Comparison of ENCODE assay signal across 14 cellular contexts in the genomic region with DNA sequence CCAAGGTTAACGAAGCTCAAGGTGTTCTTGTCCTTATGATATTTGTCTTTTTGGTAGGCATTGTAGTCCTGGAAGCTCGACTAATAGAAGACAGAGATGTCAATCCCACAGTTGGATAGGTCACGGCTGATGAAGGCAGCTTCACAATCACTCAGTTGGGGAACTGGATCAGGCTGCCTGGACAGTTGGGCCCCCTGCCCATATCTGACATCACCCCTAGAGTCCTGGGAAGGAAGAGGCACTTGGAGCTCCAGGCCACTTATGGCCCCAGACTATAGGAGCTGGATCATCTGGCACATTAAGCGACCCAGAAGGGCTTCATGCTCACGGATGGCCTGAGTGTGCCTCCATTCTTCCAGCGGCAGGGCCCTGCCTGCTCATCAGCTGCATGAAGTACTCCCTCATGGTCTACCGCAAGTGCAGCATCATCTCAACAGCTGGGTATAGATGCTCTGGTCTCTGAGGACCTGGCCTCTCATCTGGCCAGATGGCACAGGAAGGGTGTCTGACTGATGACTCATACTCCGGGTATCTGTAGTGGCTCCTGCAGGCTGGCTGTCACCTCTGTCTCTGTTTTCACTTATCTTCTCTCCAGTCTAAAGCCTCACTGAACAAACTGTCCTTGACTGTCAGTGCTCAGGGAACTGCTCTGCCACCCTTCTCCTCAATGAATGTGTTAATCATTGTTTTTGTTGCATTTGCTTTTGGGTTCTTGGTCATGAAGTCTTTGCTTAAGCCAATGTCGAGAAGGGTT. TPM values are rescaled to one million over a fixed set of nuclear protein-coding genes. Genes with fewer than 3 reads are reported as not detected.
DNase-seq lines count a peak whose midpoint lies in the region; ATAC-seq, FAIRE-seq and TF ChIP-seq lines count a peak whose summit lies in the region.
"Had no signal": no experiment of that assay in that cellular context is flagged by ENCODE, and none has a peak within 500 bp of the region (broad histone marks: within the 10 kb centered on the region; RNA-seq: fewer than 3 reads in every experiment).

No MANE protein-coding gene starts in this region.

- POLR2A ChIA-PET in GM12878 (lab: Charles Lee) = no interaction called here

- H3K9me3 ChIP-seq in GM12878 (replicated peaks; ENCODE audit: control insufficient read depth, insufficient read depth, low read length) (no peaks in the 10 kb centered on the region), smooth muscle cell (replicated peaks; ENCODE audit: low read depth) (no peaks in the 10 kb centered on the region)
- no peaks in the 10 kb centered on the region for H3K9me3 ChIP-seq in effector memory CD4-positive, alpha-beta T cell (ENCODE audit: control insufficient read depth, low read length)
- H3K9me3 ChIP-seq: uterus had no signal

- H3K4me3 ChIP-seq in AG10803 (ENCODE audit: low read length) = no peak overlapping the region
- H3K4me3 ChIP-seq in GM12878 = no peak overlapping the region
- H3K4me3 ChIP-seq in effector memory CD4-positive, alpha-beta T cell (ENCODE audit: insufficient read depth, low read depth, low read length, poor library complexity, severe bottlenecking) = no peak overlapping the region
- H3K4me3 ChIP-seq in smooth muscle cell = no peak overlapping the region
- H3K4me3 ChIP-seq: uterus had no signal

- no peak for TF ChIP-seq POLR2A in GM12878 (IDR thresholded peaks at IDR 0.05; ENCODE audit: low read depth, low read length)

- DNase-seq in AG10803 (ENCODE audit: low read depth) (peak; percentile 5), LoVo (ENCODE audit: low spot score) (peak; percentile 43), GM12878 (ENCODE audit: low read depth, low spot score) (no peak), NCI-H748 (lab: John Stamatoyannopoulos, UW; ENCODE audit: unreplicated experiment) (no peak), smooth muscle cell (lab: John Stamatoyannopoulos, UW; ENCODE audit: unreplicated experiment) (no peak)
- no peak for DNase-seq in effector memory CD4-positive, alpha-beta T cell
- DNase-seq: stimulated activated CD4-positive, alpha-beta T cell treated with anti-CD3 and anti-CD28 coated beads, Interleukin-2, amount 100 ng/mL, for 48 hours; T-helper 9 cell; uterus had no signal

- no peak for TF ChIP-seq EP300 in GM12878 (IDR thresholded peaks at IDR 0.05; ENCODE audit: borderline replicate concordance in 1 of 2, control insufficient read depth in 1 of 2, low read depth in 2 of 2, low read length in 2 of 2)

- no peaks in the 10 kb centered on the region for H4K20me1 ChIP-seq in GM12878 (ENCODE audit: control insufficient read depth, insufficient read depth)
- no peaks in the 10 kb centered on the region for H4K20me1 ChIP-seq in smooth muscle cell (ENCODE audit: low read depth)

- SMC1A ChIA-PET in GM12878 (lab: Charles Lee; ENCODE audit: uncharacterized antibody, unreplicated experiment) = interaction anchor here (1.0 kb wide), 1 partner anchor 66 kb away, joined by 3 read pairs; no protein-coding TSS in a partner anchor

- in situ Hi-C loops in GM12878 (cut with MboI) = no loop called here

- no peak for TF ChIP-seq RAD21 in GM12878 (IDR thresholded peaks at IDR 0.05; ENCODE audit: insufficient read depth, low read depth, low read length)

- FAIRE-seq in GM12878 (lab: Jason Lieb, UNC) = no peak
- FAIRE-seq: H1 had no signal

- 35% methylated on average over 9 of the region's 9 CpGs for WGBS in GM12878 (ENCODE audit: insufficient coverage, insufficient replicate concordance, low lambda C conversion rate, missing lambda C conversion rate)
- 77% methylated on average over 9 of the region's 9 CpGs for WGBS in smooth muscle cell (ENCODE audit: low lambda C conversion rate)

- RAD21 ChIA-PET in GM12878 (lab: Charles Lee; ENCODE audit: unreplicated experiment) = interaction anchor here (0.6 kb wide), 1 partner anchor 26 kb away, joined by 3 read pairs; no protein-coding TSS in a partner anchor

- H3K27ac ChIP-seq in GM12878 (ENCODE audit: control insufficient read depth, insufficient read depth) = no peak overlapping the region
- no peak overlapping the region for H3K27ac ChIP-seq in effector memory CD4-positive, alpha-beta T cell (ENCODE audit: insufficient read depth, low read length, poor library complexity, severe bottlenecking)
- no peak overlapping the region for H3K27ac ChIP-seq in smooth muscle cell (ENCODE audit: low read depth)
- H3K27ac ChIP-seq: uterus had no signal

- H3K79me2 ChIP-seq in GM12878 (ENCODE audit: control insufficient read depth, insufficient read depth, low read length) (no peaks in the 10 kb centered on the region), smooth muscle cell (ENCODE audit: low read depth) (no peaks in the 10 kb centered on the region)

- no peaks in the 10 kb centered on the region for H3K36me3 ChIP-seq in GM12878 (ENCODE audit: control insufficient read depth in 2 of 2, insufficient read depth in 2 of 2, low read length in 1 of 2)
- H3K36me3 ChIP-seq in effector memory CD4-positive, alpha-beta T cell (ENCODE audit: control insufficient read depth, insufficient read depth, low read length) = no peaks in the 10 kb centered on the region
- no peaks in the 10 kb centered on the region for H3K36me3 ChIP-seq in smooth muscle cell (ENCODE audit: low read depth)
- H3K36me3 ChIP-seq: uterus had no signal

- no peak for TF ChIP-seq CTCF in AG10803 (conservative IDR thresholded peaks at IDR 0.05; ENCODE audit: low read length)
- no peak for TF ChIP-seq CTCF in GM12878 (IDR thresholded peaks at IDR 0.05 in 2 of 3, conservative IDR thresholded peaks at IDR 0.05 in 1 of 3; ENCODE audit: control insufficient read depth in 2 of 3, extremely low read depth in 1 of 3, insufficient read depth in 1 of 3, low read depth in 3 of 3, low read length in 3 of 3)
- TF ChIP-seq CTCF in smooth muscle cell (IDR thresholded peaks at IDR 0.05; ENCODE audit: borderline replicate concordance, insufficient read depth, poor library complexity, severe bottlenecking) = no peak

- no TSS peak for BruUV-seq in GM12878 (replicated peaks; lab: Mats Ljungman, UMichigan)

- peak; percentile 81 for ATAC-seq in GM18907 (IDR thresholded peaks at IDR 0.05; ENCODE audit: unreplicated experiment)
- ATAC-seq in GM12878 = peak; percentile 76
- ATAC-seq in GM21576 (IDR thresholded peaks at IDR 0.05; ENCODE audit: unreplicated experiment) = no peak

- H3K27me3 ChIP-seq in GM12878 (replicated peaks in 1 of 2; ENCODE audit: control insufficient read depth in 2 of 2, insufficient read depth in 2 of 2, low read length in 1 of 2) = peaks cover 0 to 1% of the 10 kb centered on the region in 2 experiments; a peak in 2 of 4 replicates
- no peaks in the 10 kb centered on the region for H3K27me3 ChIP-seq in effector memory CD4-positive, alpha-beta T cell (replicated peaks; ENCODE audit: control insufficient read depth, insufficient read depth, low read length, poor library complexity, severe bottlenecking)
- no peaks in the 10 kb centered on the region for H3K27me3 ChIP-seq in smooth muscle cell (ENCODE audit: low read depth)
- H3K27me3 ChIP-seq: uterus had no signal

- H3K9ac ChIP-seq in GM12878 (ENCODE audit: control insufficient read depth, insufficient read depth, low read length) = no peak overlapping the region
- H3K9ac ChIP-seq in smooth muscle cell (ENCODE audit: low read depth) = no peak overlapping the region

- no peaks in the 10 kb centered on the region for H3F3A ChIP-seq in smooth muscle cell (ENCODE audit: low read depth)

- intact Hi-C loops in GM12878 (cut with micrococcal nuclease; ENCODE audit: unreplicated experiment) = no loop called here

- H3K4me1 ChIP-seq in GM12878 (ENCODE audit: control insufficient read depth, insufficient read depth, low read length) = no peaks in the 10 kb centered on the region
- H3K4me1 ChIP-seq in effector memory CD4-positive, alpha-beta T cell (ENCODE audit: control insufficient read depth, insufficient read depth, low read length, poor library complexity, severe bottlenecking) = no peaks in the 10 kb centered on the region
- no peaks in the 10 kb centered on the region for H3K4me1 ChIP-seq in smooth muscle cell (ENCODE audit: low read depth)
- H3K4me1 ChIP-seq: uterus had no signal

- H3K4me2 ChIP-seq in GM12878 (ENCODE audit: control insufficient read depth, insufficient read depth) (no peak overlapping the region), smooth muscle cell (no peak overlapping the region)

- no peak overlapping the region for H2AFZ ChIP-seq in GM12878 (ENCODE audit: control insufficient read depth, low read depth, low read length)
- no peak overlapping the region for H2AFZ ChIP-seq in smooth muscle cell (ENCODE audit: low read depth)

- CTCF ChIA-PET in GM12878 (lab: Yijun Ruan, JAX) = interaction anchor here (8.4 kb wide), 1 partner anchor 66 kb away, joined by 83 read pairs; no protein-coding TSS in a partner anchor

RNA-seq across cellular contexts. Expression of gene SSR1, which starts 29.2 kb away (rescaled TPM):
- total RNA-seq in GM12878 (2013; cell fraction: nucleolus; rRNA removed) = 75.6 and 78.6 TPM in 2 replicates
- total RNA-seq in GM12878 (2014; rRNA removed) = 42.0 and 48.6 TPM in 2 replicates
- 61.1 and 63.5 TPM in 2 replicates for total RNA-seq in GM12878 (2014; rRNA removed; fragmentation: Illumina TruSeq; extraction: Trizol)
- 131 and 132 TPM in 2 replicates for total RNA-seq in GM12878 (2021)
- 70.3 TPM for polyA plus RNA-seq in GM12878 (2011; ENCODE audit: low read depth)
- polyA plus RNA-seq in GM12878 (2011; rRNA removed) = 165 and 224 TPM in 2 replicates
- 62.3 and 76.2 TPM in 2 replicates for polyA plus RNA-seq in GM12878 (2011; cell fraction: cytosol; rRNA removed)
- 58.9 and 74.6 TPM in 2 replicates for polyA plus RNA-seq in GM12878 (2011; cell fraction: nucleus; rRNA removed)
- 118 and 133 TPM in 2 replicates for polyA plus RNA-seq in GM12878 (2012)
- 120 and 125 TPM in 2 replicates for polyA plus RNA-seq in GM12878 (2014; fragmentation: Illumina TruSeq; extraction: Trizol)
- 100 to 1,000 TPM; 123 to 151 TPM for polyA plus RNA-seq in GM12878 (2014; fragmentation: Nextera tagmentation; extraction: Ambion mirVana)
- 69.6 and 93.3 TPM in 2 replicates for polyA plus RNA-seq in GM12878 (2014; rRNA removed)
- polyA plus RNA-seq in GM12878 (2016; fragmentation: Nextera tagmentation; extraction: Ambion mirVana) = 100 to 1,000 TPM; 201 to 209 TPM
- polyA minus RNA-seq in GM12878 (2011; rRNA and poly(A)+ RNA removed) = 83.2 and 145 TPM in 2 replicates
- polyA minus RNA-seq in GM12878 (2011; cell fraction: cytosol; rRNA and poly(A)+ RNA removed) = 44.9 and 52.2 TPM in 2 replicates
- polyA minus RNA-seq in GM12878 (2011; cell fraction: nucleus; rRNA and poly(A)+ RNA removed) = 10.9 and 20.8 TPM in 2 replicates
- total RNA-seq in smooth muscle cell = 304 and 369 TPM in 2 replicates
- polyA plus RNA-seq in smooth muscle cell = 264 and 306 TPM in 2 replicates

RNA-seq across cellular contexts. Expression of gene CAGE1, which starts 47.4 kb away (rescaled TPM):
- total RNA-seq in GM12878 (2013; cell fraction: nucleolus; rRNA removed) = 0.27 and 0.37 TPM in 2 replicates
- total RNA-seq in GM12878 (2014; rRNA removed) = 0.11 TPM in 2 replicates
- 0.09 TPM in 2 replicates for total RNA-seq in GM12878 (2014; rRNA removed; fragmentation: Illumina TruSeq; extraction: Trizol)
- 0.08 and 0.21 TPM in 2 replicates for total RNA-seq in GM12878 (2021)
- not detected for polyA plus RNA-seq in GM12878 (2011; ENCODE audit: low read depth)
- polyA plus RNA-seq in GM12878 (2011; rRNA removed) = not detected in 2 replicates
- polyA plus RNA-seq in GM12878 (2011; cell fraction: cytosol; rRNA removed) = 0.03 TPM in 1 of 2 replicates, not detected in the other
- 0.04 and 0.10 TPM in 2 replicates for polyA plus RNA-seq in GM12878 (2011; cell fraction: nucleus; rRNA removed)
- polyA plus RNA-seq in GM12878 (2012) = 0.14 TPM in 1 of 2 replicates, not detected in the other
- not detected in 2 replicates for polyA plus RNA-seq in GM12878 (2014; fragmentation: Illumina TruSeq; extraction: Trizol)
- polyA plus RNA-seq in GM12878 (2014; fragmentation: Nextera tagmentation; extraction: Ambion mirVana) = under 1 TPM in 1 of 2 experiments, not detected in 1; 0.05 TPM
- polyA plus RNA-seq in GM12878 (2014; rRNA removed) = 0.03 and 0.06 TPM in 2 replicates
- polyA plus RNA-seq in GM12878 (2016; fragmentation: Nextera tagmentation; extraction: Ambion mirVana) = under 1 TPM; 0.08 to 0.42 TPM
- 0.26 and 0.29 TPM in 2 replicates for polyA minus RNA-seq in GM12878 (2011; rRNA and poly(A)+ RNA removed)
- polyA minus RNA-seq in GM12878 (2011; cell fraction: cytosol; rRNA and poly(A)+ RNA removed) = 0.40 TPM in 1 of 2 replicates, not detected in the other
- polyA minus RNA-seq in GM12878 (2011; cell fraction: nucleus; rRNA and poly(A)+ RNA removed) = 2.3 and 2.5 TPM in 2 replicates
- not detected in 2 replicates for total RNA-seq in smooth muscle cell
- not detected in 2 replicates for polyA plus RNA-seq in smooth muscle cell
- polyA plus RNA-seq: adipose tissue, fibroblast of lung, H1 had no signal

RNA-seq across cellular contexts. Expression of gene RIOK1, which starts 47.4 kb away (rescaled TPM):
- 64.2 and 67.2 TPM in 2 replicates for total RNA-seq in GM12878 (2013; cell fraction: nucleolus; rRNA removed)
- 36.2 and 44.6 TPM in 2 replicates for total RNA-seq in GM12878 (2014; rRNA removed)
- 29.8 and 32.0 TPM in 2 replicates for total RNA-seq in GM12878 (2014; rRNA removed; fragmentation: Illumina TruSeq; extraction: Trizol)
- 29.9 and 30.6 TPM in 2 replicates for total RNA-seq in GM12878 (2021)
- polyA plus RNA-seq in GM12878 (2011; ENCODE audit: low read depth) = 14.5 TPM
- polyA plus RNA-seq in GM12878 (2011; rRNA removed) = 12.2 and 16.1 TPM in 2 replicates
- 26.5 and 28.2 TPM in 2 replicates for polyA plus RNA-seq in GM12878 (2011; cell fraction: cytosol; rRNA removed)
- 33.6 and 40.0 TPM in 2 replicates for polyA plus RNA-seq in GM12878 (2011; cell fraction: nucleus; rRNA removed)
- polyA plus RNA-seq in GM12878 (2012) = 18.0 and 23.1 TPM in 2 replicates
- polyA plus RNA-seq in GM12878 (2014; fragmentation: Illumina TruSeq; extraction: Trizol) = 35.4 and 43.0 TPM in 2 replicates
- polyA plus RNA-seq in GM12878 (2014; fragmentation: Nextera tagmentation; extraction: Ambion mirVana) = 10 to 100 TPM; 31.0 to 40.2 TPM
- polyA plus RNA-seq in GM12878 (2014; rRNA removed) = 27.5 and 29.2 TPM in 2 replicates
- 10 to 100 TPM; 35.8 to 40.3 TPM for polyA plus RNA-seq in GM12878 (2016; fragmentation: Nextera tagmentation; extraction: Ambion mirVana)
- polyA minus RNA-seq in GM12878 (2011; rRNA and poly(A)+ RNA removed) = 17.6 and 27.1 TPM in 2 replicates
- 6.4 and 10.2 TPM in 2 replicates for polyA minus RNA-seq in GM12878 (2011; cell fraction: cytosol; rRNA and poly(A)+ RNA removed)
- polyA minus RNA-seq in GM12878 (2011; cell fraction: nucleus; rRNA and poly(A)+ RNA removed) = 26.1 and 33.0 TPM in 2 replicates
- total RNA-seq in smooth muscle cell = 11.8 and 12.4 TPM in 2 replicates
- polyA plus RNA-seq in smooth muscle cell = 12.4 and 18.8 TPM in 2 replicates

Comparison
In these comparisons a context has a peak if more than half of its experiments do, and no peak if none do; other contexts are left out.
1. DNase-seq: peak in AG10803 (single experiment) and LoVo (single experiment); none in GM12878 (single experiment), NCI-H748 (single experiment), effector memory CD4-positive, alpha-beta T cell (0 of 3) and smooth muscle cell (single experiment).